Comparison of ENCODE assay signal across 1 cellular context in the genomic region with DNA sequence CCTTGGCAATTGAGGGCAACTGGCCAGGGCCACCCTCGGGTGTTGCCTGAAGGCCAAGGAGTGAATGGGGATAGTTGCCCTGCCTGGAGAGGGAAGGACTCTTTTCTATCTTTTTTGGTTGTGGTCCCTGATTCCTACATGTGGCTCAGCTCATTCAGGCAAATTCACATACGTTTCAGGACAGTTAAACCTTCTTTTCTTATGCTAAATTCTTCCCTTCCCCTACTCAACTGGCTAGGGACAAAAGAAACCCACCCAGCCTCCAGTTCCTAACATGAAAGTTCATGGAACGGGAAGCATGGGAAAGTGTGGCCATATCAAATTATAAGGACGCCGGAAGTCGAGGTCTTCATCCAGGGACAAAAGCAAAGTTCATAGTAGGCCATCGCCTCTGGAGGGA.
TF ChIP-seq lines count a peak whose summit lies in the region.

No MANE protein-coding gene starts in this region.

TF ChIP-seq in GM23338, 12 proteins besides CTCF, POLR2A, EP300 and RAD21 (continued from another document):
- TF ChIP-seq, protein P1, sequence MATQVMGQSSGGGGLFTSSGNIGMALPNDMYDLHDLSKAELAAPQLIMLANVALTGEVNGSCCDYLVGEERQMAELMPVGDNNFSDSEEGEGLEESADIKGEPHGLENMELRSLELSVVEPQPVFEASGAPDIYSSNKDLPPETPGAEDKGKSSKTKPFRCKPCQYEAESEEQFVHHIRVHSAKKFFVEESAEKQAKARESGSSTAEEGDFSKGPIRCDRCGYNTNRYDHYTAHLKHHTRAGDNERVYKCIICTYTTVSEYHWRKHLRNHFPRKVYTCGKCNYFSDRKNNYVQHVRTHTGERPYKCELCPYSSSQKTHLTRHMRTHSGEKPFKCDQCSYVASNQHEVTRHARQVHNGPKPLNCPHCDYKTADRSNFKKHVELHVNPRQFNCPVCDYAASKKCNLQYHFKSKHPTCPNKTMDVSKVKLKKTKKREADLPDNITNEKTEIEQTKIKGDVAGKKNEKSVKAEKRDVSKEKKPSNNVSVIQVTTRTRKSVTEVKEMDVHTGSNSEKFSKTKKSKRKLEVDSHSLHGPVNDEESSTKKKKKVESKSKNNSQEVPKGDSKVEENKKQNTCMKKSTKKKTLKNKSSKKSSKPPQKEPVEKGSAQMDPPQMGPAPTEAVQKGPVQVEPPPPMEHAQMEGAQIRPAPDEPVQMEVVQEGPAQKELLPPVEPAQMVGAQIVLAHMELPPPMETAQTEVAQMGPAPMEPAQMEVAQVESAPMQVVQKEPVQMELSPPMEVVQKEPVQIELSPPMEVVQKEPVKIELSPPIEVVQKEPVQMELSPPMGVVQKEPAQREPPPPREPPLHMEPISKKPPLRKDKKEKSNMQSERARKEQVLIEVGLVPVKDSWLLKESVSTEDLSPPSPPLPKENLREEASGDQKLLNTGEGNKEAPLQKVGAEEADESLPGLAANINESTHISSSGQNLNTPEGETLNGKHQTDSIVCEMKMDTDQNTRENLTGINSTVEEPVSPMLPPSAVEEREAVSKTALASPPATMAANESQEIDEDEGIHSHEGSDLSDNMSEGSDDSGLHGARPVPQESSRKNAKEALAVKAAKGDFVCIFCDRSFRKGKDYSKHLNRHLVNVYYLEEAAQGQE (IDR thresholded peaks at IDR 0.05; ENCODE audit: unreplicated experiment): no peak
- TF ChIP-seq, protein P2, sequence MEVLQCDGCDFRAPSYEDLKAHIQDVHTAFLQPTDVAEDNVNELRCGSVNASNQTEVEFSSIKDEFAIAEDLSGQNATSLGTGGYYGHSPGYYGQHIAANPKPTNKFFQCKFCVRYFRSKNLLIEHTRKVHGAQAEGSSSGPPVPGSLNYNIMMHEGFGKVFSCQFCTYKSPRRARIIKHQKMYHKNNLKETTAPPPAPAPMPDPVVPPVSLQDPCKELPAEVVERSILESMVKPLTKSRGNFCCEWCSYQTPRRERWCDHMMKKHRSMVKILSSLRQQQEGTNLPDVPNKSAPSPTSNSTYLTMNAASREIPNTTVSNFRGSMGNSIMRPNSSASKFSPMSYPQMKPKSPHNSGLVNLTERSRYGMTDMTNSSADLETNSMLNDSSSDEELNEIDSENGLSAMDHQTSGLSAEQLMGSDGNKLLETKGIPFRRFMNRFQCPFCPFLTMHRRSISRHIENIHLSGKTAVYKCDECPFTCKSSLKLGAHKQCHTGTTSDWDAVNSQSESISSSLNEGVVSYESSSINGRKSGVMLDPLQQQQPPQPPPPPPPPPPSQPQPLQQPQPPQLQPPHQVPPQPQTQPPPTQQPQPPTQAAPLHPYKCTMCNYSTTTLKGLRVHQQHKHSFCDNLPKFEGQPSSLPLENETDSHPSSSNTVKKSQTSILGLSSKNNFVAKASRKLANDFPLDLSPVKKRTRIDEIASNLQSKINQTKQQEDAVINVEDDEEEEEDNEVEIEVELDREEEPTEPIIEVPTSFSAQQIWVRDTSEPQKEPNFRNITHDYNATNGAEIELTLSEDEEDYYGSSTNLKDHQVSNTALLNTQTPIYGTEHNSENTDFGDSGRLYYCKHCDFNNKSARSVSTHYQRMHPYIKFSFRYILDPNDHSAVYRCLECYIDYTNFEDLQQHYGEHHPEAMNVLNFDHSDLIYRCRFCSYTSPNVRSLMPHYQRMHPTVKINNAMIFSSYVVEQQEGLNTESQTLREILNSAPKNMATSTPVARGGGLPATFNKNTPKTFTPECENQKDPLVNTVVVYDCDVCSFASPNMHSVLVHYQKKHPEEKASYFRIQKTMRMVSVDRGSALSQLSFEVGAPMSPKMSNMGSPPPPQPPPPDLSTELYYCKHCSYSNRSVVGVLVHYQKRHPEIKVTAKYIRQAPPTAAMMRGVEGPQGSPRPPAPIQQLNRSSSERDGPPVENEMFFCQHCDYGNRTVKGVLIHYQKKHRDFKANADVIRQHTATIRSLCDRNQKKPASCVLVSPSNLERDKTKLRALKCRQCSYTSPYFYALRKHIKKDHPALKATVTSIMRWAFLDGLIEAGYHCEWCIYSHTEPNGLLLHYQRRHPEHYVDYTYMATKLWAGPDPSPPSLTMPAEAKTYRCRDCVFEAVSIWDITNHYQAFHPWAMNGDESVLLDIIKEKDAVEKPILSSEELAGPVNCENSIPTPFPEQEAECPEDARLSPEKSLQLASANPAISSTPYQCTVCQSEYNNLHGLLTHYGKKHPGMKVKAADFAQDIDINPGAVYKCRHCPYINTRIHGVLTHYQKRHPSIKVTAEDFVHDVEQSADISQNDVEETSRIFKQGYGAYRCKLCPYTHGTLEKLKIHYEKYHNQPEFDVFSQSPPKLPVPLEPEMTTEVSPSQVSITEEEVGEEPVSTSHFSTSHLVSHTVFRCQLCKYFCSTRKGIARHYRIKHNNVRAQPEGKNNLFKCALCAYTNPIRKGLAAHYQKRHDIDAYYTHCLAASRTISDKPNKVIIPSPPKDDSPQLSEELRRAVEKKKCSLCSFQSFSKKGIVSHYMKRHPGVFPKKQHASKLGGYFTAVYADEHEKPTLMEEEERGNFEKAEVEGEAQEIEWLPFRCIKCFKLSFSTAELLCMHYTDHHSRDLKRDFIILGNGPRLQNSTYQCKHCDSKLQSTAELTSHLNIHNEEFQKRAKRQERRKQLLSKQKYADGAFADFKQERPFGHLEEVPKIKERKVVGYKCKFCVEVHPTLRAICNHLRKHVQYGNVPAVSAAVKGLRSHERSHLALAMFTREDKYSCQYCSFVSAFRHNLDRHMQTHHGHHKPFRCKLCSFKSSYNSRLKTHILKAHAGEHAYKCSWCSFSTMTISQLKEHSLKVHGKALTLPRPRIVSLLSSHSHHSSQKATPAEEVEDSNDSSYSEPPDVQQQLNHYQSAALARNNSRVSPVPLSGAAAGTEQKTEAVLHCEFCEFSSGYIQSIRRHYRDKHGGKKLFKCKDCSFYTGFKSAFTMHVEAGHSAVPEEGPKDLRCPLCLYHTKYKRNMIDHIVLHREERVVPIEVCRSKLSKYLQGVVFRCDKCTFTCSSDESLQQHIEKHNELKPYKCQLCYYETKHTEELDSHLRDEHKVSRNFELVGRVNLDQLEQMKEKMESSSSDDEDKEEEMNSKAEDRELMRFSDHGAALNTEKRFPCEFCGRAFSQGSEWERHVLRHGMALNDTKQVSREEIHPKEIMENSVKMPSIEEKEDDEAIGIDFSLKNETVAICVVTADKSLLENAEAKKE (CRISPR knock-in tag; IDR thresholded peaks at IDR 0.05): no peak
- TF ChIP-seq STAT1 (IDR thresholded peaks at IDR 0.05; ENCODE audit: unreplicated experiment): no peak
- no peak for TF ChIP-seq CREB1 (CRISPR knock-in tag; IDR thresholded peaks at IDR 0.05; ENCODE audit: low read depth)
TF ChIP-seq in GM23338: peak in this region for 1.
